ENCODE assay signal across 13 cellular contexts in genomic region chr15:101189341-101189679, GRCh38.
A peak's percentile ranks its signal among the peaks of the same experiment; 100 is the strongest.
DNase-seq lines count a peak whose midpoint lies in the region; ATAC-seq and TF ChIP-seq lines count a peak whose summit lies in the region.
"Had no signal": no experiment of that assay in that cellular context is flagged by ENCODE, and none has a peak within 500 bp of the region (broad histone marks: within the 10 kb centered on the region; RNA-seq: fewer than 3 reads in every experiment).

No MANE protein-coding gene starts in this region.

- no peak overlapping the region for H3K4me3 ChIP-seq in endodermal cell (ENCODE audit: low read length)
- peak overlapping the region; percentile 26 to 37 for H3K4me3 ChIP-seq in vagina

- TF ChIP-seq CTCF in endodermal cell (conservative IDR thresholded peaks at IDR 0.05) (no peak), vagina (IDR thresholded peaks at IDR 0.05) (no peak)

- no peaks in the 10 kb centered on the region for H3K9me3 Mint-ChIP-seq in activated naive CD4-positive, alpha-beta T cell treated with anti-CD3 and anti-CD28 coated beads, Interleukin-2, amount 50 U/mL, for 72 hours
- no peaks in the 10 kb centered on the region for H3K9me3 Mint-ChIP-seq in endodermal cell
- no peaks in the 10 kb centered on the region for H3K9me3 Mint-ChIP-seq in natural killer cell treated with Interleukin-12 subunit alpha and Interleukin-12 subunit beta and Interleukin-15 and Interleukin-18, amount 100 ng/mL, for 72 hours
- H3K9me3 Mint-ChIP-seq: memory B cell had no signal

- H3K27ac Mint-ChIP-seq in activated naive CD4-positive, alpha-beta T cell treated with anti-CD3 and anti-CD28 coated beads, Interleukin-2, amount 50 U/mL, for 72 hours, result peak overlapping the region; percentile 91 to 98
- peak overlapping the region; percentile 11 for H3K27ac Mint-ChIP-seq in endodermal cell
- peak overlapping the region; percentile 85 to 88 for H3K27ac Mint-ChIP-seq in natural killer cell treated with Interleukin-12 subunit alpha and Interleukin-12 subunit beta and Interleukin-15 and Interleukin-18, amount 100 ng/mL, for 72 hours
- H3K27ac Mint-ChIP-seq: memory B cell had no signal

- TF ChIP-seq POLR2A in vagina (IDR thresholded peaks at IDR 0.05), result no peak

- H3K4me1 ChIP-seq in endodermal cell (ENCODE audit: control insufficient read depth, insufficient read depth, low read length) (peaks cover 11% of the 10 kb centered on the region), vagina (peaks cover 84% of the 10 kb centered on the region)

- intact Hi-C loops in vagina (cut with DNase I), result no loop called here

- H3K27me3 ChIP-seq in endodermal cell (ENCODE audit: control insufficient read depth, insufficient read depth, low read length, poor library complexity, severe bottlenecking), result no peaks in the 10 kb centered on the region
- no peaks in the 10 kb centered on the region for H3K27me3 ChIP-seq in vagina

- no peak for DNase-seq in activated naive CD4-positive, alpha-beta T cell treated with anti-CD3 and anti-CD28 coated beads, Interleukin-2, amount 50 U/mL, for 72 hours (ENCODE audit: low spot score in 2 of 2)
- no peak for DNase-seq in activated naive CD4-positive, alpha-beta T cell treated with anti-CD3 and anti-CD28 coated beads, Interleukin-2, amount 50 U/mL, for 16 hours
- DNase-seq in endodermal cell (no peak), vagina (ENCODE audit: extremely low spot score in 2 of 2) (no peak), inferior parietal cortex (ENCODE audit: extremely low spot score) (no peak)
- DNase-seq in natural killer cell treated with Interleukin-12 subunit alpha and Interleukin-12 subunit beta and Interleukin-15 and Interleukin-18, amount 100 ng/mL, for 72 hours (ENCODE audit: low spot score), result no peak
- DNase-seq: C1 segment of cervical spinal cord; cortex of kidney; NCI-H524; stimulated activated CD4-positive, alpha-beta T cell treated with anti-CD3 and anti-CD28 coated beads, Interleukin-4, amount 100 ng/mL, for 24 hours had no signal

- WGBS in endodermal cell (ENCODE audit: insufficient coverage in 1 of 2, insufficient read length in 1 of 2), 2 experiments, result 88 to 92% methylated on average over 1 to 5 of the region's 5 CpGs

- no peak overlapping the region for H3K4me3 Mint-ChIP-seq in endodermal cell
- H3K4me3 Mint-ChIP-seq in natural killer cell treated with Interleukin-12 subunit alpha and Interleukin-12 subunit beta and Interleukin-15 and Interleukin-18, amount 100 ng/mL, for 72 hours, result peak overlapping the region; percentile 82
- H3K4me3 Mint-ChIP-seq: memory B cell had no signal

- ATAC-seq in activated naive CD4-positive, alpha-beta T cell treated with anti-CD3 and anti-CD28 coated beads, Interleukin-2, amount 50 U/mL, for 72 hours, result no peak
- ATAC-seq in natural killer cell treated with Interleukin-12 subunit alpha and Interleukin-12 subunit beta and Interleukin-15 and Interleukin-18, amount 100 ng/mL, for 72 hours, result no peak
- ATAC-seq in HG03354 (IDR thresholded peaks at IDR 0.05; ENCODE audit: poor library complexity, severe bottlenecking, unreplicated experiment) (no peak), HG03159 (IDR thresholded peaks at IDR 0.05; ENCODE audit: unreplicated experiment) (no peak)

- H3K27ac ChIP-seq in endodermal cell (ENCODE audit: low read depth, low read length) (no peak overlapping the region), vagina (peak overlapping the region; percentile 80)

- H3K4me1 Mint-ChIP-seq in endodermal cell, result peaks cover 46% of the 10 kb centered on the region
- H3K4me1 Mint-ChIP-seq in natural killer cell treated with Interleukin-12 subunit alpha and Interleukin-12 subunit beta and Interleukin-15 and Interleukin-18, amount 100 ng/mL, for 72 hours (ENCODE audit: low read depth in 2 of 2), result peaks cover 58 to 64% of the 10 kb centered on the region in 2 donors

- peaks cover 8 to 39% of the 10 kb centered on the region in 2 donors for H3K36me3 Mint-ChIP-seq in activated naive CD4-positive, alpha-beta T cell treated with anti-CD3 and anti-CD28 coated beads, Interleukin-2, amount 50 U/mL, for 72 hours
- H3K36me3 Mint-ChIP-seq in endodermal cell (ENCODE audit: low read depth), result peaks cover 2% of the 10 kb centered on the region
- no peaks in the 10 kb centered on the region for H3K36me3 Mint-ChIP-seq in natural killer cell treated with Interleukin-12 subunit alpha and Interleukin-12 subunit beta and Interleukin-15 and Interleukin-18, amount 100 ng/mL, for 72 hours

- peaks cover 6% of the 10 kb centered on the region for H3K36me3 ChIP-seq in endodermal cell (ENCODE audit: control insufficient read depth, insufficient read depth, low read length)
- H3K36me3 ChIP-seq in vagina, result no peaks in the 10 kb centered on the region

- no peaks in the 10 kb centered on the region for H3K9me3 ChIP-seq in endodermal cell (ENCODE audit: control insufficient read depth, low read length)
- H3K9me3 ChIP-seq in vagina, result no peaks in the 10 kb centered on the region

- peaks cover 3% of the 10 kb centered on the region for H3K27me3 Mint-ChIP-seq in endodermal cell (ENCODE audit: insufficient read depth)
- H3K27me3 Mint-ChIP-seq in natural killer cell treated with Interleukin-12 subunit alpha and Interleukin-12 subunit beta and Interleukin-15 and Interleukin-18, amount 100 ng/mL, for 72 hours, result no peaks in the 10 kb centered on the region
- H3K27me3 Mint-ChIP-seq: memory B cell had no signal

- H3K9ac ChIP-seq in endodermal cell (ENCODE audit: extremely low read depth, low read length, poor library complexity, severe bottlenecking), result no peak overlapping the region

Comparison
In these comparisons a context has a peak if more than half of its experiments do, and no peak if none do; other contexts are left out.
1. H3K27ac Mint-ChIP-seq: peak in every context shown above with its lines; median percentile 94 in activated naive CD4-positive, alpha-beta T cell treated with anti-CD3 and anti-CD28 coated beads, Interleukin-2, amount 50 U/mL, for 72 hours; 86 in natural killer cell treated with Interleukin-12 subunit alpha and Interleukin-12 subunit beta and Interleukin-15 and Interleukin-18, amount 100 ng/mL, for 72 hours; 11 in endodermal cell.